2 cellular contexts compared by ENCODE assay signal in genomic region chr3:50532062-50532705, GRCh38.
TF ChIP-seq lines count a peak whose summit lies in the region.

No MANE protein-coding gene starts in this region.

TF ChIP-seq in K562, 482 proteins besides CTCF, POLR2A, EP300 and RAD21:
- TF ChIP-seq RB1 (IDR thresholded peaks at IDR 0.05; ENCODE audit: low read depth) = no peak
- TF ChIP-seq PBX2 (CRISPR knock-in tag; IDR thresholded peaks at IDR 0.05; ENCODE audit: low read depth) = no peak
- TF ChIP-seq PBX2 (tag; conservative IDR thresholded peaks at IDR 0.05; ENCODE audit: low read depth) = 0 out of 2 replicates have a peak, but pooled peaks have one; percentile 24
- TF ChIP-seq PKNOX1 (IDR thresholded peaks at IDR 0.05) = peak; percentile 86

TF ChIP-seq in HEK293T, 16 proteins besides CTCF, POLR2A, EP300 and RAD21:
- TF ChIP-seq CTBP1 (IDR thresholded peaks at IDR 0.05; ENCODE audit: borderline replicate concordance) (no peak), FOXK2 (IDR thresholded peaks at IDR 0.05) (no peak)
